9 cellular contexts compared by ENCODE assay signal in genomic region chr5:169805527-169805934, GRCh38.
DNase-seq lines count a peak whose midpoint lies in the region; ATAC-seq and TF ChIP-seq lines count a peak whose summit lies in the region.
"Had no signal": no experiment of that assay in that cellular context is flagged by ENCODE, and none has a peak within 500 bp of the region (broad histone marks: within the 10 kb centered on the region; RNA-seq: fewer than 3 reads in every experiment).

No MANE protein-coding gene starts in this region.

- 26 to 32% (median 32%) methylated on average over 5 of the region's 5 CpGs for WGBS in ovary, 3 donors

- peak overlapping the region; percentile 38 for H3K4me3 Mint-ChIP-seq in activated CD4-positive, alpha-beta T cell treated with anti-CD3 and anti-CD28 coated beads for 36 hours

- H3K9me3 Mint-ChIP-seq in activated CD4-positive, alpha-beta T cell treated with anti-CD3 and anti-CD28 coated beads for 36 hours (ENCODE audit: low read depth) = no peaks in the 10 kb centered on the region

- no peaks in the 10 kb centered on the region for H3K9me2 ChIP-seq in OCI-LY7 (ENCODE audit: insufficient read depth, low read length)

- no peak overlapping the region for H2AFZ ChIP-seq in OCI-LY7 (ENCODE audit: low read length)

- DNase-seq in activated CD4-positive, alpha-beta T cell treated with anti-CD3 and anti-CD28 coated beads for 36 hours = peak; percentile 82
- DNase-seq in activated CD4-positive, alpha-beta T cell treated with anti-CD3 and anti-CD28 coated beads for 1 hour = no peak
- DNase-seq in activated T-cell treated with anti-CD3 and anti-CD28 coated beads for 4 hours (peak; percentile 35), NCI-H748 (lab: John Stamatoyannopoulos, UW; ENCODE audit: unreplicated experiment) (no peak), OCI-LY7 (ENCODE audit: low spot score) (no peak), ovary (no peak)
- DNase-seq in stimulated activated CD4-positive, alpha-beta T cell treated with anti-CD3 and anti-CD28 coated beads, Interleukin-15, amount 100 ng/mL, for 24 hours = peak; percentile 73

- H3K4me3 ChIP-seq in OCI-LY7 (ENCODE audit: low read depth, low read length, poor library complexity, severe bottlenecking) = no peak overlapping the region
- no peak overlapping the region for H3K4me3 ChIP-seq in ovary

- intact Hi-C loops in activated CD4-positive, alpha-beta T cell treated with anti-CD3 and anti-CD28 coated beads for 36 hours (cut with DNase I, micrococcal nuclease) = loop anchor here (1.0 to 5.0 kb wide), 9 partner anchors 102 to 1227 kb away; partner anchors contain the start of genes DOCK2 (in 1 of the 2), PANK3 (in 1 of the 2) and SPDL1 (in 1 of the 2)
- intact Hi-C loops in OCI-LY7 (cut with micrococcal nuclease; ENCODE audit: unreplicated experiment) (no loop called here), ovary (cut with DNase I) (no loop called here)

- no peaks in the 10 kb centered on the region for H4K20me1 ChIP-seq in OCI-LY7 (ENCODE audit: insufficient read depth, low read length)

- ATAC-seq in activated CD4-positive, alpha-beta T cell treated with anti-CD3 and anti-CD28 coated beads for 36 hours = peak; percentile 90
- ATAC-seq in HG03066 (IDR thresholded peaks at IDR 0.05; ENCODE audit: low read depth, unreplicated experiment) = peak; percentile 85

- peaks cover 70% of the 10 kb centered on the region for H3K36me3 ChIP-seq in OCI-LY7 (ENCODE audit: insufficient read depth, low read length)
- H3K36me3 ChIP-seq in ovary = no peaks in the 10 kb centered on the region

- H3K36me3 Mint-ChIP-seq in activated CD4-positive, alpha-beta T cell treated with anti-CD3 and anti-CD28 coated beads for 36 hours (ENCODE audit: low read depth) = peaks cover 61% of the 10 kb centered on the region

- H3K27ac Mint-ChIP-seq in activated CD4-positive, alpha-beta T cell treated with anti-CD3 and anti-CD28 coated beads for 36 hours = peak overlapping the region; percentile 98

- H3K9me3 ChIP-seq in OCI-LY7 (ENCODE audit: low read length) = no peaks in the 10 kb centered on the region
- no peaks in the 10 kb centered on the region for H3K9me3 ChIP-seq in ovary
- H3K9me3 ChIP-seq: neutrophil had no signal

- no peaks in the 10 kb centered on the region for H3K27me3 Mint-ChIP-seq in activated CD4-positive, alpha-beta T cell treated with anti-CD3 and anti-CD28 coated beads for 36 hours

- TF ChIP-seq EP300 in ovary (IDR thresholded peaks at IDR 0.05) = no peak

- H3K27me3 ChIP-seq in ovary = no peaks in the 10 kb centered on the region
- H3K27me3 ChIP-seq: neutrophil had no signal

- H3K4me1 ChIP-seq in OCI-LY7 (ENCODE audit: insufficient read depth, low read length, poor library complexity, severe bottlenecking) (no peaks in the 10 kb centered on the region), ovary (ENCODE audit: insufficient read depth) (no peaks in the 10 kb centered on the region)

- POLR2A ChIA-PET in activated CD4-positive, alpha-beta T cell treated with anti-CD3 and anti-CD28 coated beads for 36 hours (lab: Charles Lee) = interaction anchor here (0.5 to 1.9 kb wide), 9 partner anchors 23 to 1056 kb away, joined by 3 to 15 read pairs (median 4); partner anchors contain the start of genes DOCK2 and SPDL1
- POLR2A ChIA-PET in OCI-LY7 (lab: Charles Lee) = interaction anchor here (0.6 to 0.7 kb wide), 2 partner anchors 58 to 1787 kb away, joined by 3 to 9 read pairs; no protein-coding TSS in a partner anchor

- H3K4me2 ChIP-seq in OCI-LY7 (ENCODE audit: low read length) = no peak overlapping the region

- CTCF ChIA-PET in activated CD4-positive, alpha-beta T cell treated with anti-CD3 and anti-CD28 coated beads for 36 hours (lab: Charles Lee) = interaction anchor here (0.6 to 2.4 kb wide), 8 partner anchors 10 to 1577 kb away, joined by 3 to 8 read pairs (median 4); no protein-coding TSS in a partner anchor
- CTCF ChIA-PET in OCI-LY7 (lab: Charles Lee; ENCODE audit: unreplicated experiment) = interaction anchor here (0.6 kb wide), 1 partner anchor 222 kb away, joined by 5 read pairs; no protein-coding TSS in a partner anchor

- TF ChIP-seq POLR2A in ovary (IDR thresholded peaks at IDR 0.05) = no peak

- no peak for TF ChIP-seq CTCF in OCI-LY7 (conservative IDR thresholded peaks at IDR 0.05; ENCODE audit: low read length)
- no peak for TF ChIP-seq CTCF in ovary (IDR thresholded peaks at IDR 0.05)

- no TSS peak for BruUV-seq in OCI-LY7 (replicated peaks; lab: Mats Ljungman, UMichigan)

- H3K4me1 Mint-ChIP-seq in activated CD4-positive, alpha-beta T cell treated with anti-CD3 and anti-CD28 coated beads for 36 hours = peaks cover 51% of the 10 kb centered on the region

- no peaks in the 10 kb centered on the region for H3K79me2 ChIP-seq in OCI-LY7 (ENCODE audit: insufficient read depth, low read depth, low read length)

- H3K27ac ChIP-seq in OCI-LY7 (ENCODE audit: low read depth, low read length, poor library complexity, severe bottlenecking) (no peak overlapping the region), ovary (no peak overlapping the region)
- H3K27ac ChIP-seq: neutrophil had no signal

Comparison
In these comparisons a context has a peak if more than half of its experiments do, and no peak if none do; other contexts are left out.
1. DNase-seq: peak in activated CD4-positive, alpha-beta T cell treated with anti-CD3 and anti-CD28 coated beads for 36 hours (single experiment), activated T-cell treated with anti-CD3 and anti-CD28 coated beads for 4 hours (single experiment) and stimulated activated CD4-positive, alpha-beta T cell treated with anti-CD3 and anti-CD28 coated beads, Interleukin-15, amount 100 ng/mL, for 24 hours (single experiment); none in activated CD4-positive, alpha-beta T cell treated with anti-CD3 and anti-CD28 coated beads for 1 hour (single experiment), NCI-H748 (single experiment), OCI-LY7 (single experiment) and ovary (0 of 5).
2. intact Hi-C loops: an anchor here in activated CD4-positive, alpha-beta T cell treated with anti-CD3 and anti-CD28 coated beads for 36 hours (1.0 to 5.0 kb wide); none called in OCI-LY7 and ovary.